ENCODE assay signal across 16 cellular contexts in genomic region chr4:16360694-16361262, GRCh38.
DNase-seq lines count a peak whose midpoint lies in the region; ATAC-seq and TF ChIP-seq lines count a peak whose summit lies in the region.
"Had no signal": no experiment of that assay in that cellular context is flagged by ENCODE, and none has a peak within 500 bp of the region (broad histone marks: within the 10 kb centered on the region; RNA-seq: fewer than 3 reads in every experiment).

No MANE protein-coding gene starts in this region.

- H3K4me1 ChIP-seq in testis = no peaks in the 10 kb centered on the region
- H3K4me1 ChIP-seq in OCI-LY7 (ENCODE audit: insufficient read depth, low read length, poor library complexity, severe bottlenecking) = no peaks in the 10 kb centered on the region
- H3K4me1 ChIP-seq: Caco-2 had no signal

- intact Hi-C loops in testis (cut with DNase I; ENCODE audit: low total_unique reads) (no loop called here), OCI-LY7 (cut with micrococcal nuclease; ENCODE audit: unreplicated experiment) (no loop called here)

- H3K4me3 ChIP-seq in testis (peak overlapping the region; percentile 41 to 58), OCI-LY7 (ENCODE audit: low read depth, low read length, poor library complexity, severe bottlenecking) (no peak overlapping the region)

- no peaks in the 10 kb centered on the region; the same call in 1 of the 2 replicates for H3K9me3 Mint-ChIP-seq in HFFc6
- H3K9me3 Mint-ChIP-seq in WTC11 = no peaks in the 10 kb centered on the region
- H3K9me3 Mint-ChIP-seq: H9 had no signal

- no peaks in the 10 kb centered on the region for H3K79me2 ChIP-seq in OCI-LY7 (ENCODE audit: insufficient read depth, low read depth, low read length)

- no peak overlapping the region for H3K27ac Mint-ChIP-seq in HFFc6
- no peak overlapping the region for H3K27ac Mint-ChIP-seq in WTC11
- H3K27ac Mint-ChIP-seq: H9 had no signal

- H2AFZ ChIP-seq in OCI-LY7 (ENCODE audit: low read length) = no peak overlapping the region

- no peaks in the 10 kb centered on the region for H4K20me1 ChIP-seq in OCI-LY7 (ENCODE audit: insufficient read depth, low read length)

- no TSS peak for BruUV-seq in OCI-LY7 (replicated peaks; lab: Mats Ljungman, UMichigan)

- POLR2A ChIA-PET in WTC11 (lab: Charles Lee) (no interaction called here), OCI-LY7 (lab: Charles Lee) (interaction anchor here (0.6 kb wide), 1 partner anchor 1020 kb away, joined by 4 read pairs; no protein-coding TSS in a partner anchor)

- H3K27ac ChIP-seq in testis (no peak overlapping the region), OCI-LY7 (ENCODE audit: low read depth, low read length, poor library complexity, severe bottlenecking) (no peak overlapping the region)

- 60 to 70% methylated on average over 36 of the region's 36 CpGs for WGBS in testis, 2 donors

- no peaks in the 10 kb centered on the region for H3K4me1 Mint-ChIP-seq in HFFc6 (ENCODE audit: low read depth)
- H3K4me1 Mint-ChIP-seq in WTC11 = no peaks in the 10 kb centered on the region
- H3K4me1 Mint-ChIP-seq: CD4-positive, CD25-positive, alpha-beta regulatory T cell had no signal

- TF ChIP-seq CTCF in HFFc6 (IDR thresholded peaks at IDR 0.05) (no peak), WTC11 (IDR thresholded peaks at IDR 0.05) (no peak), testis (IDR thresholded peaks at IDR 0.05) (no peak), OCI-LY7 (conservative IDR thresholded peaks at IDR 0.05; ENCODE audit: low read length) (no peak)

- no peaks in the 10 kb centered on the region for H3K36me3 ChIP-seq in testis (ENCODE audit: low read depth, missing control alignments)
- no peaks in the 10 kb centered on the region for H3K36me3 ChIP-seq in OCI-LY7 (ENCODE audit: insufficient read depth, low read length)

- ATAC-seq in WTC11 = peak; percentile 36

- H3K9me3 ChIP-seq in testis (no peaks in the 10 kb centered on the region), OCI-LY7 (ENCODE audit: low read length) (no peaks in the 10 kb centered on the region)
- H3K9me3 ChIP-seq: Caco-2 had no signal

- CTCF ChIA-PET in WTC11 (lab: Charles Lee) = no interaction called here
- CTCF ChIA-PET in OCI-LY7 (lab: Charles Lee; ENCODE audit: unreplicated experiment) = no interaction called here

- H3K36me3 Mint-ChIP-seq in HFFc6 (ENCODE audit: low read depth) (no peaks in the 10 kb centered on the region), WTC11 (no peaks in the 10 kb centered on the region)
- H3K36me3 Mint-ChIP-seq: CD4-positive, CD25-positive, alpha-beta regulatory T cell had no signal

- no peaks in the 10 kb centered on the region for H3K9me2 ChIP-seq in OCI-LY7 (ENCODE audit: insufficient read depth, low read length)

- no peaks in the 10 kb centered on the region for H3K27me3 ChIP-seq in testis

- no peak for DNase-seq in HFFc6
- peak; percentile 41 for DNase-seq in NCI-H2029 (lab: John Stamatoyannopoulos, UW)
- DNase-seq in WTC11 (ENCODE audit: low spot score) = no peak
- DNase-seq in testis = peak; percentile 45
- DNase-seq in cerebellum (ENCODE audit: low spot score) = no peak
- DNase-seq in OCI-LY7 (ENCODE audit: low spot score) = no peak
- no peak for DNase-seq in inferior parietal cortex (ENCODE audit: extremely low spot score)
- DNase-seq: Caco-2; CD4-positive, CD25-positive, alpha-beta regulatory T cell; H9; NCI-H1436; NCI-H446 treated with DMSO at 0.1 percent for 48 hours; NCI-H774; RPMI8226; SIG-M5; T-helper 2 cell had no signal

- peak overlapping the region; percentile 22; the same call in 1 of the 2 replicates for H3K4me3 Mint-ChIP-seq in HFFc6
- H3K4me3 Mint-ChIP-seq in WTC11 = no peak overlapping the region
- H3K4me3 Mint-ChIP-seq: CD4-positive, CD25-positive, alpha-beta regulatory T cell; H9 had no signal

- peaks cover 15% of the 10 kb centered on the region for H3K27me3 Mint-ChIP-seq in HFFc6 (ENCODE audit: insufficient read depth)
- H3K27me3 Mint-ChIP-seq in WTC11 (ENCODE audit: low read depth) = no peaks in the 10 kb centered on the region
- H3K27me3 Mint-ChIP-seq: CD4-positive, CD25-positive, alpha-beta regulatory T cell had no signal

- no peak for TF ChIP-seq POLR2A in testis (IDR thresholded peaks at IDR 0.05)

- H3K4me2 ChIP-seq in OCI-LY7 (ENCODE audit: low read length) = no peak overlapping the region

TF ChIP-seq in WTC11, 78 proteins besides CTCF, POLR2A, EP300 and RAD21:
- no peak for TF ChIP-seq STAT6 (CRISPR knock-in tag; conservative IDR thresholded peaks at IDR 0.05; ENCODE audit: low read depth)
- TF ChIP-seq FOXK1 (CRISPR knock-in tag; IDR thresholded peaks at IDR 0.05) = no peak
- TF ChIP-seq ZNF121 (CRISPR knock-in tag; IDR thresholded peaks at IDR 0.05) = no peak
- TF ChIP-seq SP1 (CRISPR knock-in tag; conservative IDR thresholded peaks at IDR 0.05) = no peak
- no peak for TF ChIP-seq ZNF317 (CRISPR knock-in tag; IDR thresholded peaks at IDR 0.05; ENCODE audit: borderline replicate concordance, low read depth)
- TF ChIP-seq, protein P1, sequence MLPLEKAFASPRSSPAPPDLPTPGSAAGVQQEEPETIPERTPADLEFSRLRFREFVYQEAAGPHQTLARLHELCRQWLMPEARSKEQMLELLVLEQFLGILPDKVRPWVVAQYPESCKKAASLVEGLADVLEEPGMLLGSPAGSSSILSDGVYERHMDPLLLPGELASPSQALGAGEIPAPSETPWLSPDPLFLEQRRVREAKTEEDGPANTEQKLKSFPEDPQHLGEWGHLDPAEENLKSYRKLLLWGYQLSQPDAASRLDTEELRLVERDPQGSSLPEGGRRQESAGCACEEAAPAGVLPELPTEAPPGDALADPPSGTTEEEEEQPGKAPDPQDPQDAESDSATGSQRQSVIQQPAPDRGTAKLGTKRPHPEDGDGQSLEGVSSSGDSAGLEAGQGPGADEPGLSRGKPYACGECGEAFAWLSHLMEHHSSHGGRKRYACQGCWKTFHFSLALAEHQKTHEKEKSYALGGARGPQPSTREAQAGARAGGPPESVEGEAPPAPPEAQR (CRISPR knock-in tag; IDR thresholded peaks at IDR 0.05) = no peak
- no peak for TF ChIP-seq GRHL2 (CRISPR knock-in tag; IDR thresholded peaks at IDR 0.05; ENCODE audit: insufficient replicate concordance, severe bottlenecking)
- TF ChIP-seq, protein P2, sequence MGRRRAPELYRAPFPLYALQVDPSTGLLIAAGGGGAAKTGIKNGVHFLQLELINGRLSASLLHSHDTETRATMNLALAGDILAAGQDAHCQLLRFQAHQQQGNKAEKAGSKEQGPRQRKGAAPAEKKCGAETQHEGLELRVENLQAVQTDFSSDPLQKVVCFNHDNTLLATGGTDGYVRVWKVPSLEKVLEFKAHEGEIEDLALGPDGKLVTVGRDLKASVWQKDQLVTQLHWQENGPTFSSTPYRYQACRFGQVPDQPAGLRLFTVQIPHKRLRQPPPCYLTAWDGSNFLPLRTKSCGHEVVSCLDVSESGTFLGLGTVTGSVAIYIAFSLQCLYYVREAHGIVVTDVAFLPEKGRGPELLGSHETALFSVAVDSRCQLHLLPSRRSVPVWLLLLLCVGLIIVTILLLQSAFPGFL (CRISPR knock-in tag; IDR thresholded peaks at IDR 0.05; ENCODE audit: borderline replicate concordance) = no peak
- TF ChIP-seq, protein P3, sequence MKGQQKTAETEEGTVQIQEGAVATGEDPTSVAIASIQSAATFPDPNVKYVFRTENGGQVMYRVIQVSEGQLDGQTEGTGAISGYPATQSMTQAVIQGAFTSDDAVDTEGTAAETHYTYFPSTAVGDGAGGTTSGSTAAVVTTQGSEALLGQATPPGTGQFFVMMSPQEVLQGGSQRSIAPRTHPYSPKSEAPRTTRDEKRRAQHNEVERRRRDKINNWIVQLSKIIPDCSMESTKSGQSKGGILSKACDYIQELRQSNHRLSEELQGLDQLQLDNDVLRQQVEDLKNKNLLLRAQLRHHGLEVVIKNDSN (CRISPR knock-in tag; IDR thresholded peaks at IDR 0.05) = no peak
- TF ChIP-seq TP53 (CRISPR knock-in tag; IDR thresholded peaks at IDR 0.05) = no peak
- TF ChIP-seq GTF2I (CRISPR knock-in tag; conservative IDR thresholded peaks at IDR 0.05) = no peak
- no peak for TF ChIP-seq IRF2 (CRISPR knock-in tag; IDR thresholded peaks at IDR 0.05; ENCODE audit: borderline replicate concordance, low read depth)
- TF ChIP-seq SMAD4 (CRISPR knock-in tag; IDR thresholded peaks at IDR 0.05) = no peak
- no peak for TF ChIP-seq NFATC4 (CRISPR knock-in tag; IDR thresholded peaks at IDR 0.05)
- TF ChIP-seq NFYB (CRISPR knock-in tag; conservative IDR thresholded peaks at IDR 0.05; ENCODE audit: low read depth) = no peak
- TF ChIP-seq EMX1 (CRISPR knock-in tag; IDR thresholded peaks at IDR 0.05) = no peak
- TF ChIP-seq ZNF138 (CRISPR knock-in tag; conservative IDR thresholded peaks at IDR 0.05) = no peak
- TF ChIP-seq MXD4 (CRISPR knock-in tag; IDR thresholded peaks at IDR 0.05; ENCODE audit: borderline replicate concordance) = no peak
- TF ChIP-seq ATF3 (CRISPR knock-in tag; conservative IDR thresholded peaks at IDR 0.05) = no peak
- TF ChIP-seq ZNF416 (CRISPR knock-in tag; IDR thresholded peaks at IDR 0.05) = no peak

Comparison
In these comparisons a context has a peak if more than half of its experiments do, and no peak if none do; other contexts are left out.
1. DNase-seq: peak in NCI-H2029 (single experiment) and testis (single experiment); none in HFFc6 (single experiment), WTC11 (single experiment), cerebellum (single experiment), OCI-LY7 (single experiment) and inferior parietal cortex (single experiment).